9 cellular contexts compared by ENCODE assay signal in the genomic region with DNA sequence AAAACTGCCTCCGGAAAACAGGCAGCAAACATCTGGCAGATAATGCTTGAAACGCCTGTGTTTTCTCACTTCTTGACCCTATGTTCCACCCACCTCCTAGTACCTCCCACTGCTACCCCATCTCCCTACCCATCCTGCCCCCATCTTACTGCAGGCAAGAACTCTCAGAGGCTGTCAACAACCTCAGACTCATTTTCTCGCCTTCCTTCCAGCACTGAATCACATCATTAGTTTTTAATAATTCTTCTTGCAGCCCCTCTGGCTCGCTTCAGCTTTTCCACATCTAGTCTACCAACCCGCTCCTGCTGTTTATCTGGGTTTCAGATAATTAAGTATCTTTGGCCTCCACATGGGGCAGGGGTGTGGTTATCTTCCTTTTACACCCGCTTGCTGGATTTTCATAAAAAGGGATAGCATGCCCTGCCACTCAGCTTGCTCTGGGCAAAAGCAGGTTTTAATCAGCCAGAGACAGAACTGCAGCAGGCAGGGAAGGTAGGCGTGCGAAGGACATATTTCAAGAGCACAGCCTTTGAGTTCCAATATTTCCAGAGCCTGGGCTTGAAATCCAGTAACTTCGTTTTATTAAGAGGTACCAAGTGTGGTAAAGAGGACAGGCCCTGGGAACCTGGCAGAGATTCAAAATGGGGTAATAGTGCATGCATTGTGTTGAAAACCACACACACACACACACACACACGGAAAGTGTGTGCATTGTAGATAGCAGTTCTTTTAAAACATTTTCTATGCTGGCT.
DNase-seq lines count a peak whose midpoint lies in the region; ATAC-seq and TF ChIP-seq lines count a peak whose summit lies in the region.
"Had no signal": no experiment of that assay in that cellular context is flagged by ENCODE, and none has a peak within 500 bp of the region (broad histone marks: within the 10 kb centered on the region; RNA-seq: fewer than 3 reads in every experiment).

No MANE protein-coding gene starts in this region.

- H3K36me3 ChIP-seq in SJCRH30 (no peaks in the 10 kb centered on the region; the same call in 1 of the 2 replicates), left lung (no peaks in the 10 kb centered on the region), testis (ENCODE audit: low read depth, missing control alignments) (no peaks in the 10 kb centered on the region)

- TF ChIP-seq POLR2A in testis (IDR thresholded peaks at IDR 0.05): no peak

- 56 to 71% methylated on average over 10 of the region's 10 CpGs for WGBS in testis, 2 donors

- H3K4me3 Mint-ChIP-seq in activated T-helper 17 cell treated with anti-CD3 and anti-CD28 coated beads, Interleukin-2, amount 50 U/mL, for 72 hours: no peak overlapping the region
- H3K4me3 Mint-ChIP-seq: WTC11 had no signal

- DNase-seq in SJCRH30 (peak; percentile 36 to 51), dorsolateral prefrontal cortex (peak in 1 of 10 donors; percentile 33), left lung (no peak), testis (peak; percentile 19), SW 1271 (lab: John Stamatoyannopoulos, UW) (no peak), HPDE6-E6E7 (ENCODE audit: extremely low spot score) (no peak)

- H3K27me3 ChIP-seq in SJCRH30 (no peaks in the 10 kb centered on the region), dorsolateral prefrontal cortex (no peaks in the 10 kb centered on the region), left lung (no peaks in the 10 kb centered on the region), testis (no peaks in the 10 kb centered on the region)

- no peaks in the 10 kb centered on the region for H3K9me3 ChIP-seq in SJCRH30 (replicated peaks)
- H3K9me3 ChIP-seq in left lung: no peaks in the 10 kb centered on the region
- no peaks in the 10 kb centered on the region for H3K9me3 ChIP-seq in testis

- peaks cover 11% of the 10 kb centered on the region for H3K4me1 Mint-ChIP-seq in activated T-helper 17 cell treated with anti-CD3 and anti-CD28 coated beads, Interleukin-2, amount 50 U/mL, for 72 hours
- H3K4me1 Mint-ChIP-seq: WTC11 had no signal

- ATAC-seq in left lung: peak; percentile 14
- no peak for ATAC-seq in activated T-helper 17 cell treated with anti-CD3 and anti-CD28 coated beads, Interleukin-2, amount 50 U/mL, for 72 hours (replicated peaks)
- ATAC-seq: WTC11 had no signal

- H3K4me1 ChIP-seq in SJCRH30 (peaks cover 38% of the 10 kb centered on the region), left lung (peaks cover 0 to 51% of the 10 kb centered on the region in 2 donors), testis (peaks cover 22% of the 10 kb centered on the region)

- intact Hi-C loops in dorsolateral prefrontal cortex (cut with DNase I) (loop anchor here (2.0 to 10.0 kb wide), 4 partner anchors 29 to 183 kb away; partner anchors contain the start of genes BMERB1 (in 1 of the 2) and MARF1 (in 1 of the 2)), left lung (cut with DNase I) (no loop called here), testis (cut with DNase I; ENCODE audit: low total_unique reads) (no loop called here)

- H3K36me3 Mint-ChIP-seq in activated T-helper 17 cell treated with anti-CD3 and anti-CD28 coated beads, Interleukin-2, amount 50 U/mL, for 72 hours (ENCODE audit: low read depth): no peaks in the 10 kb centered on the region
- H3K36me3 Mint-ChIP-seq: WTC11 had no signal

- no peak overlapping the region for H3K27ac Mint-ChIP-seq in activated T-helper 17 cell treated with anti-CD3 and anti-CD28 coated beads, Interleukin-2, amount 50 U/mL, for 72 hours

- H3K4me3 ChIP-seq in SJCRH30 (no peak overlapping the region), dorsolateral prefrontal cortex (no peak overlapping the region), left lung (no peak overlapping the region), testis (no peak overlapping the region)

- TF ChIP-seq CTCF in dorsolateral prefrontal cortex (IDR thresholded peaks at IDR 0.05 in 54 of 56, conservative IDR thresholded peaks at IDR 0.05 in 2 of 56; ENCODE audit: low read depth in 1 of 56, partially characterized antibody in 56 of 56) (no peak), left lung (IDR thresholded peaks at IDR 0.05) (no peak), testis (IDR thresholded peaks at IDR 0.05) (no peak)

- no peaks in the 10 kb centered on the region for H3K27me3 Mint-ChIP-seq in activated T-helper 17 cell treated with anti-CD3 and anti-CD28 coated beads, Interleukin-2, amount 50 U/mL, for 72 hours

- H3K9me3 Mint-ChIP-seq in activated T-helper 17 cell treated with anti-CD3 and anti-CD28 coated beads, Interleukin-2, amount 50 U/mL, for 72 hours: no peaks in the 10 kb centered on the region

- H3K27ac ChIP-seq in SJCRH30 (no peak overlapping the region; the same call in 1 of the 2 replicates), dorsolateral prefrontal cortex (peak overlapping the region in 48 of 59 donors; percentile 4 to 80 (median 48)), left lung (peak overlapping the region in 1 of 2 donors; percentile 51), testis (no peak overlapping the region)
- H3K27ac ChIP-seq: KMS-11 had no signal

Comparison
In these comparisons a context has a peak if more than half of its experiments do, and no peak if none do; other contexts are left out.
1. DNase-seq: peak in SJCRH30 (2 of 2) and testis (single experiment); none in left lung (0 of 2), SW 1271 (0 of 2) and HPDE6-E6E7 (single experiment).
2. H3K27ac ChIP-seq: peak in dorsolateral prefrontal cortex (48 of 59); none in SJCRH30 (single experiment) and testis (0 of 2).
3. intact Hi-C loops: an anchor here in dorsolateral prefrontal cortex (2.0 to 10.0 kb wide); none called in left lung and testis.